Comparison of ENCODE assay signal across 17 cellular contexts in genomic region chr12:118023461-118023860, GRCh38. TPM values are rescaled to one million over a fixed set of nuclear protein-coding genes. Genes with fewer than 3 reads are reported as not detected.
DNase-seq lines count a peak whose midpoint lies in the region; ATAC-seq and TF ChIP-seq lines count a peak whose summit lies in the region.
"Had no signal": no experiment of that assay in that cellular context is flagged by ENCODE, and none has a peak within 500 bp of the region (broad histone marks: within the 10 kb centered on the region; RNA-seq: fewer than 3 reads in every experiment).

No MANE protein-coding gene starts in this region.

- no peak overlapping the region for H3K4me3 ChIP-seq in PC-9
- H3K4me3 ChIP-seq in esophagus muscularis mucosa, result no peak overlapping the region
- H3K4me3 ChIP-seq in stomach, result no peak overlapping the region
- H3K4me3 ChIP-seq: HAP-1 had no signal

- intact Hi-C loops in PC-9 (cut with micrococcal nuclease; ENCODE audit: unreplicated experiment), result no loop called here
- intact Hi-C loops in esophagus muscularis mucosa (cut with DNase I), result no loop called here
- intact Hi-C loops in stomach (cut with DNase I; ENCODE audit: low total_unique reads), result no loop called here

- no peak overlapping the region for H3K4me2 ChIP-seq in PC-9

- TF ChIP-seq POLR2A in esophagus muscularis mucosa (IDR thresholded peaks at IDR 0.05; ENCODE audit: low read depth) (no peak), stomach (IDR thresholded peaks at IDR 0.05) (no peak)

- no peak for ATAC-seq in left lobe of liver
- ATAC-seq: CD8-positive, alpha-beta T cell had no signal

- peaks cover 6% of the 10 kb centered on the region; the same call in 1 of the 2 replicates for H3K79me2 ChIP-seq in PC-9 (ENCODE audit: low read depth)

- peaks cover 13% of the 10 kb centered on the region for H3K36me3 ChIP-seq in PC-9 (ENCODE audit: low read depth)
- H3K36me3 ChIP-seq in esophagus muscularis mucosa, result peaks cover 0 to 94% (median 71%) of the 10 kb centered on the region in 4 donors
- H3K36me3 ChIP-seq in stomach, result peaks cover 35 to 95% (median 85%) of the 10 kb centered on the region in 4 donors

- WGBS in esophagus muscularis mucosa, result 91% methylated on average over 7 of the region's 7 CpGs
- WGBS in stomach, 5 donors, result 90 to 96% (median 91%) methylated on average over 6 to 7 of the region's 7 CpGs

- H3K27ac ChIP-seq in PC-9 (no peak overlapping the region), esophagus muscularis mucosa (replicated peaks in 1 of 4) (no peak overlapping the region), stomach (no peak overlapping the region)
- H3K27ac ChIP-seq: HL-60 had no signal

- H4K20me1 ChIP-seq in PC-9 (ENCODE audit: insufficient read depth), result no peaks in the 10 kb centered on the region

- TF ChIP-seq CTCF in PC-9 (conservative IDR thresholded peaks at IDR 0.05) (no peak), esophagus muscularis mucosa (IDR thresholded peaks at IDR 0.05) (no peak), stomach (IDR thresholded peaks at IDR 0.05) (no peak)

- DNase-seq in DMS79 treated with DMSO at 0.1 percent for 48 hours (lab: John Stamatoyannopoulos, UW) (peak; percentile 43), NCI-H526 treated with DMSO at 0.1 percent for 48 hours (lab: John Stamatoyannopoulos, UW) (peak; percentile 6), midbrain (lab: John Stamatoyannopoulos, UW) (peak; percentile 60), PC-9 (no peak), left lobe of liver (ENCODE audit: low spot score) (no peak), esophagus muscularis mucosa (ENCODE audit: extremely low spot score) (no peak), stomach (no peak)
- DNase-seq: CD8-positive, alpha-beta T cell; COR-L47; DMS153; GF-D8; HFFc6 had no signal

- H3F3A ChIP-seq in PC-9 (ENCODE audit: insufficient read depth, low read depth), result no peaks in the 10 kb centered on the region

- H3K4me1 ChIP-seq in PC-9 (replicated peaks; ENCODE audit: insufficient read depth) (no peaks in the 10 kb centered on the region), esophagus muscularis mucosa (no peaks in the 10 kb centered on the region), stomach (no peaks in the 10 kb centered on the region)
- H3K4me1 ChIP-seq: HAP-1 had no signal

- H3K9me3 ChIP-seq in PC-9 (ENCODE audit: insufficient read depth, low read depth) (no peaks in the 10 kb centered on the region), esophagus muscularis mucosa (no peaks in the 10 kb centered on the region), stomach (no peaks in the 10 kb centered on the region)
- H3K9me3 ChIP-seq: HAP-1 had no signal

- no peaks in the 10 kb centered on the region for H3K9me2 ChIP-seq in PC-9 (ENCODE audit: insufficient read depth)

- POLR2A ChIA-PET in PC-9 (lab: Charles Lee; ENCODE audit: unreplicated experiment), result no interaction called here

- H3K27me3 ChIP-seq in PC-9 (ENCODE audit: insufficient read depth, low read depth) (no peaks in the 10 kb centered on the region), esophagus muscularis mucosa (no peaks in the 10 kb centered on the region), stomach (no peaks in the 10 kb centered on the region)

- H2AFZ ChIP-seq in PC-9, result no peak overlapping the region

- BruUV-seq in PC-9 (replicated peaks; lab: Mats Ljungman, UMichigan), result no TSS peak

- TF ChIP-seq EP300 in esophagus muscularis mucosa (IDR thresholded peaks at IDR 0.05), result no peak
- TF ChIP-seq EP300 in stomach (IDR thresholded peaks at IDR 0.05), result no peak

- CTCF ChIA-PET in PC-9 (lab: Charles Lee), result no interaction called here

RNA-seq across cellular contexts. Expression of gene RFC5, which starts 7.0 kb away (rescaled TPM):
- total RNA-seq in PC-9 (2021) (30.3 and 34.7 TPM in 2 replicates), left lobe of liver (8.6 TPM), esophagus muscularis mucosa (10 to 100 TPM in 2 of 4 donors, 1 to 10 TPM in 2; 8.7 to 11.3 (median 10.0) TPM), stomach (100 to 1,000 TPM in 1 of 5 donors, 10 to 100 TPM in 2, 1 to 10 TPM in 1, not detected in 1; 1.3 to 238 (median 20.6) TPM)
- polyA plus RNA-seq in stomach, result 10 to 100 TPM in 1 of 3 donors, 1 to 10 TPM in 2; 7.1 to 10.7 (median 9.0) TPM

RNA-seq across cellular contexts. Expression of gene WSB2, which starts 37.5 kb away (rescaled TPM):
- total RNA-seq in PC-9 (2021) (44.2 and 46.2 TPM in 2 replicates), left lobe of liver (51.4 TPM), esophagus muscularis mucosa (10 to 100 TPM; 68.5 to 87.7 (median 81.7) TPM), stomach (100 to 1,000 TPM in 3 of 5 donors, 10 to 100 TPM in 2; 58.9 to 110 (median 101) TPM)
- polyA plus RNA-seq in stomach, result 10 to 100 TPM; 32.4 to 80.1 (median 79.7) TPM

RNA-seq across cellular contexts. Expression of gene KSR2, which starts 54.7 kb away (rescaled TPM):
- total RNA-seq in PC-9 (2021) (1.0 and 2.0 TPM in 2 replicates), left lobe of liver (0.03 TPM), esophagus muscularis mucosa (under 1 TPM; under 0.01 to 0.06 (median 0.03) TPM), stomach (1 to 10 TPM in 2 of 5 donors, under 1 TPM in 2, not detected in 1; 0.14 to 1.4 (median 0.85) TPM)
- polyA plus RNA-seq in stomach, result under 1 TPM in 2 of 3 donors, not detected in 1; 0.03 to 0.06 TPM
- polyA plus RNA-seq: AG04450, BJ, CD14-positive monocyte had no signal

Comparison
In these comparisons a context has a peak if more than half of its experiments do, and no peak if none do; other contexts are left out.
1. DNase-seq: peak in DMS79 treated with DMSO at 0.1 percent for 48 hours (single experiment), NCI-H526 treated with DMSO at 0.1 percent for 48 hours (single experiment) and midbrain (single experiment); none in PC-9 (0 of 2), left lobe of liver (single experiment), esophagus muscularis mucosa (single experiment) and stomach (single experiment).